ENCODE assay signal across 17 cellular contexts in the genomic region with DNA sequence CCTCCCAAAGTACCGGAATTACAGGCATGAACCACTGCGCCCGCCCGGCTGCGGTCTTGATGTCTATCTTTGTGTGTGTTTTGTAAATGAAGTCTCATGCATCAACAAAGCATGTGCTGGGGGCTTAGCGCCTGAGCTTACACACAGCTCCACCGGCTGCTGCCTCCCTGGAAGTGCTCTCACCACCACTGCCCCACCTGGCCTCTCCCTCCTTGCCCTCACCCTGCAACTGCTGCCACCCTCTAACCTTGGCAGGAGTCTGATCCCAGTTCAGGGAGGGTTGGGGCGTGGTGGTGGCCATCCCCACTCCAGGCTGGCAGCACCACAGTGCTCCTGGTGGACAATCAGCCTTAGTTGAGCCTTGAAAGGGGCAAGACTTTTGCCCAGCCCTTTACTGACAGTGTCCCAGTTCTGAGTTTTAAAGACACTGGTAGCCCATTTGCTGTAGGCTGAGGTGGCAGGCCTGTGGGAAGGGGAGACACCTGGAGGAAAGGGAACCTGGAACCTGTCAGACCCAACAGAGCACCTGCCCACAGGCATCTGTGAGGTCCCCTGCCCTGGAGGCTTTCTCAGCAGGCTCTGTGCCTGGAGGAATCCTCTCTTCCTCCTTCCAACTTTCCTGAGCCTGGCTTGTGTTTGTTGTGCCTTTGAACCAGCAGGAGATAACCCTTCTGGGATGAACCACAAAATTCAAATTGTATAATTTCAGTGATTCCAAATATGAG. TPM values are rescaled to one million over a fixed set of nuclear protein-coding genes. Genes with fewer than 3 reads are reported as not detected.
DNase-seq lines count a peak whose midpoint lies in the region; ATAC-seq and TF ChIP-seq lines count a peak whose summit lies in the region.
"Had no signal": no experiment of that assay in that cellular context is flagged by ENCODE, and none has a peak within 500 bp of the region (broad histone marks: within the 10 kb centered on the region; RNA-seq: fewer than 3 reads in every experiment).

No MANE protein-coding gene starts in this region.

- WGBS in esophagus, 2 donors, result 92 to 93% methylated on average over 8 of the region's 8 CpGs

- peaks cover 5% of the 10 kb centered on the region for H3K36me3 ChIP-seq in right atrium auricular region
- no peaks in the 10 kb centered on the region for H3K36me3 ChIP-seq in esophagus (ENCODE audit: control insufficient read depth in 2 of 2, insufficient read depth in 2 of 2, low read length in 1 of 2)
- H3K36me3 ChIP-seq: ovary had no signal

- H3K36me3 Mint-ChIP-seq in nephron (ENCODE audit: low read depth), result peaks cover 11% of the 10 kb centered on the region

- H3K9me3 Mint-ChIP-seq in nephron, result no peaks in the 10 kb centered on the region
- H3K9me3 Mint-ChIP-seq: activated B cell treated with CpG ODN at 0.5 μM for 24 hours; activated T-helper 2 cell treated with anti-CD3 and anti-CD28 coated beads, Interferon-gamma antibody, Interleukin-2, Interleukin-4, amounts not matched to agents 10 μg/mL and 5 μg/mL and 100 μg/mL, durations not matched to agents 14 hours and 24 hours and 36 hours had no signal

- no peaks in the 10 kb centered on the region for H3K27me3 Mint-ChIP-seq in nephron (ENCODE audit: low read depth)
- H3K27me3 Mint-ChIP-seq: activated B cell treated with CpG ODN at 0.5 μM for 24 hours had no signal

- DNase-seq in Right ventricle myocardium inferior (ENCODE audit: missing footprints) (peak; percentile 77), right atrium auricular region (ENCODE audit: low spot score) (no peak), ureter (ENCODE audit: low spot score) (peak; percentile 58), NCI-H510A (lab: John Stamatoyannopoulos, UW) (no peak)
- no peak for DNase-seq in stimulated activated CD4-positive, alpha-beta T cell treated with anti-CD3 and anti-CD28 coated beads, Interleukin-12 subunit alpha, Interleukin-12 subunit beta, amount 100 ng/mL, for 4 hours
- DNase-seq: activated B cell treated with CpG ODN at 0.5 μM for 24 hours, EL, NCI-H1105, NCI-H2171, ovary had no signal

- no peak overlapping the region for H3K4me3 Mint-ChIP-seq in nephron
- H3K4me3 Mint-ChIP-seq: activated B cell treated with CpG ODN at 0.5 μM for 24 hours, CD14-positive monocyte had no signal

- ATAC-seq in Right ventricle myocardium inferior, result no peak
- no peak for ATAC-seq in GM18498 (IDR thresholded peaks at IDR 0.05; ENCODE audit: unreplicated experiment)

- peaks cover 0 to 17% of the 10 kb centered on the region in 2 donors for H3K4me1 ChIP-seq in right atrium auricular region
- H3K4me1 ChIP-seq in esophagus (ENCODE audit: control insufficient read depth in 2 of 2, insufficient read depth in 2 of 2, low read length in 1 of 2), result peaks cover 3 to 18% of the 10 kb centered on the region in 2 donors

- H3K27ac ChIP-seq in right atrium auricular region (no peak overlapping the region), esophagus (ENCODE audit: low read depth in 2 of 2, low read length in 1 of 2) (peak overlapping the region; percentile 67 to 71)
- H3K27ac ChIP-seq: KMS-11, ovary had no signal

- intact Hi-C loops in Right ventricle myocardium inferior (cut with DNase I), result loop anchor here (5.0 kb wide), 1 partner anchor 46 kb away; no protein-coding TSS in a partner anchor

- H3K9me3 ChIP-seq in right atrium auricular region, result no peaks in the 10 kb centered on the region
- H3K9me3 ChIP-seq in esophagus (ENCODE audit: control insufficient read depth in 2 of 2, insufficient read depth in 1 of 2, low read depth in 1 of 2, low read length in 1 of 2), result no peaks in the 10 kb centered on the region
- H3K9me3 ChIP-seq: ovary had no signal

- H3K27ac Mint-ChIP-seq in nephron, result peak overlapping the region; percentile 89 to 94 (median 89)
- H3K27ac Mint-ChIP-seq: activated B cell treated with CpG ODN at 0.5 μM for 24 hours; activated T-helper 2 cell treated with anti-CD3 and anti-CD28 coated beads, Interferon-gamma antibody, Interleukin-2, Interleukin-4, amounts not matched to agents 10 μg/mL and 5 μg/mL and 100 μg/mL, durations not matched to agents 14 hours and 24 hours and 36 hours had no signal

- H3K27me3 ChIP-seq in right atrium auricular region (no peaks in the 10 kb centered on the region), esophagus (ENCODE audit: control insufficient read depth in 1 of 2, insufficient read depth in 2 of 2, low read length in 2 of 2) (no peaks in the 10 kb centered on the region)
- H3K27me3 ChIP-seq: ovary had no signal

- H3K4me1 Mint-ChIP-seq in nephron, result peaks cover 54% of the 10 kb centered on the region

- H3K4me3 ChIP-seq in right atrium auricular region, result no peak overlapping the region
- no peak overlapping the region for H3K4me3 ChIP-seq in esophagus (ENCODE audit: low read depth in 1 of 2, low read length in 2 of 2)
- H3K4me3 ChIP-seq: ovary, skin epidermis had no signal

- no peak for TF ChIP-seq CTCF in right atrium auricular region (IDR thresholded peaks at IDR 0.05)
- no peak for TF ChIP-seq CTCF in nephron (IDR thresholded peaks at IDR 0.05; ENCODE audit: unreplicated experiment in 3 of 3)

RNA-seq across cellular contexts. Expression of a gene that starts 42.4 kb away (rescaled TPM):
- total RNA-seq in Right ventricle myocardium inferior (40.1 TPM), right atrium auricular region (100 to 1,000 TPM in 1 of 2 donors, 10 to 100 TPM in 1; 52.0 to 103 TPM), ureter (65.3 TPM)
- 10 to 100 TPM; 16.2 to 18.3 TPM for polyA plus RNA-seq in esophagus

Comparison
In these comparisons a context has a peak if more than half of its experiments do, and no peak if none do; other contexts are left out.
1. DNase-seq: peak in Right ventricle myocardium inferior (single experiment) and ureter (single experiment); none in right atrium auricular region (single experiment), stimulated activated CD4-positive, alpha-beta T cell treated with anti-CD3 and anti-CD28 coated beads, Interleukin-12 subunit alpha, Interleukin-12 subunit beta, amount 100 ng/mL, for 4 hours (single experiment) and NCI-H510A (single experiment).
2. H3K27ac ChIP-seq: peak in esophagus (2 of 2); none in right atrium auricular region (0 of 2).